In genomic region chr12:119712721-119713120, GRCh38 we compare ENCODE assay signal across 31 cellular contexts.
"Had no signal": no experiment of that assay in that cellular context is flagged by ENCODE, and none has a peak within 500 bp of the region (broad histone marks: within the 10 kb centered on the region; RNA-seq: fewer than 3 reads in every experiment).

No MANE protein-coding gene starts in this region.

- H3K36me3 ChIP-seq: ovary, vagina had no signal

- H3K4me3 Mint-ChIP-seq: activated CD4-positive, alpha-beta memory T cell treated with anti-CD3 and anti-CD28 coated beads, Interleukin-2, amount 10 ng/mL, durations not matched to agents 7 days and 5 days; activated CD4-positive, alpha-beta T cell treated with anti-CD3 and anti-CD28 coated beads, Interleukin-2, amount 10 ng/mL, durations not matched to agents 7 days and 5 days; activated naive CD4-positive, alpha-beta T cell treated with anti-CD3 and anti-CD28 coated beads, Interleukin-2, amount 50 U/mL, for 24 hours; activated naive CD8-positive, alpha-beta T cell treated with anti-CD3 and anti-CD28 coated beads, Interleukin-2, amount 50 U/mL, for 24 hours; activated T-cell treated with anti-CD3 and anti-CD28 coated beads, Interleukin-2, amount 50 U/mL, for 4 hours; activated T-helper 17 cell treated with anti-CD3 and anti-CD28 coated beads, Interleukin-2, amount 50 U/mL, for 72 hours; dendritic cell treated with granulocyte-macrophage colony-stimulating factor and Interleukin-4, amounts not matched to agents 40 ng/mL and 50 ng/mL, for 4 days; mesothelial cell of epicardium; naive B cell; stimulated activated effector memory CD8-positive, alpha-beta T cell treated with anti-CD3 and anti-CD28 coated beads, Interleukin-12 subunit alpha, Interleukin-12 subunit beta, amount 100 ng/mL, for 72 hours; T-helper 1 cell treated with Interleukin-12 subunit alpha and Interleukin-12 subunit beta and Interleukin-4 antibody, amounts not matched to agents 30 μg/mL and 1 μg/mL, for 36 hours had no signal

- H3K27me3 Mint-ChIP-seq: activated CD4-positive, alpha-beta memory T cell treated with anti-CD3 and anti-CD28 coated beads, Interleukin-2, amount 10 ng/mL, durations not matched to agents 7 days and 5 days; activated CD4-positive, alpha-beta T cell treated with anti-CD3 and anti-CD28 coated beads, Interleukin-2, amount 10 ng/mL, durations not matched to agents 7 days and 5 days; activated naive CD4-positive, alpha-beta T cell treated with anti-CD3 and anti-CD28 coated beads, Interleukin-2, amount 50 U/mL, for 24 hours; activated naive CD8-positive, alpha-beta T cell treated with anti-CD3 and anti-CD28 coated beads, Interleukin-2, amount 50 U/mL, for 24 hours; activated T-helper 17 cell treated with anti-CD3 and anti-CD28 coated beads, Interleukin-2, amount 50 U/mL, for 72 hours; dendritic cell treated with granulocyte-macrophage colony-stimulating factor and Interleukin-4, amounts not matched to agents 40 ng/mL and 50 ng/mL, for 4 days; naive B cell; progenitor cell of endocrine pancreas had no signal

- DNase-seq: activated CD4-positive, alpha-beta memory T cell treated with anti-CD3 and anti-CD28 coated beads, Interleukin-2, amount 10 ng/mL, durations not matched to agents 7 days and 5 days; activated CD4-positive, alpha-beta T cell treated with anti-CD3 and anti-CD28 coated beads for 1 hour; activated CD4-positive, alpha-beta T cell treated with anti-CD3 and anti-CD28 coated beads, Interleukin-2, amount 10 ng/mL, durations not matched to agents 7 days and 5 days; activated naive CD8-positive, alpha-beta T cell treated with anti-CD3 and anti-CD28 coated beads, Interleukin-2, amount 50 U/mL, for 24 hours; activated T-cell treated with anti-CD3 and anti-CD28 coated beads, Interleukin-2, amount 50 U/mL, for 4 hours; amygdala; central memory CD4-positive, alpha-beta T cell; effector CD4-positive, alpha-beta T cell; foreskin keratinocyte; heart right ventricle; left cardiac atrium; left ventricle myocardium superior; naive B cell; ovary; stimulated activated CD4-positive, alpha-beta T cell treated with anti-CD3 and anti-CD28 coated beads, Interleukin-12 subunit alpha, Interleukin-12 subunit beta, amount 100 ng/mL, for 4 hours; stimulated activated CD4-positive, alpha-beta T cell treated with anti-CD3 and anti-CD28 coated beads, Interleukin-4, amount 100 ng/mL, for 1 hour; SW 1271; T-helper 9 cell; testis; trophoblast cell had no signal

- H3K27me3 ChIP-seq: esophagus muscularis mucosa, foreskin keratinocyte, heart right ventricle, ovary, testis, vagina had no signal

- H3K9me3 ChIP-seq: esophagus muscularis mucosa, ovary, testis, vagina had no signal

- H3K9me3 Mint-ChIP-seq: activated CD4-positive, alpha-beta memory T cell treated with anti-CD3 and anti-CD28 coated beads, Interleukin-2, amount 10 ng/mL, durations not matched to agents 7 days and 5 days; activated CD4-positive, alpha-beta T cell treated with anti-CD3 and anti-CD28 coated beads, Interleukin-2, amount 10 ng/mL, durations not matched to agents 7 days and 5 days; activated naive CD4-positive, alpha-beta T cell treated with anti-CD3 and anti-CD28 coated beads, Interleukin-2, amount 50 U/mL, for 24 hours; activated T-cell treated with anti-CD3 and anti-CD28 coated beads, Interleukin-2, amount 50 U/mL, for 4 hours; dendritic cell treated with granulocyte-macrophage colony-stimulating factor and Interleukin-4, amounts not matched to agents 40 ng/mL and 50 ng/mL, for 4 days; stimulated activated effector memory CD8-positive, alpha-beta T cell treated with anti-CD3 and anti-CD28 coated beads, Interleukin-12 subunit alpha, Interleukin-12 subunit beta, amount 100 ng/mL, for 72 hours; T-helper 1 cell treated with Interleukin-12 subunit alpha and Interleukin-12 subunit beta and Interleukin-4 antibody, amounts not matched to agents 30 μg/mL and 1 μg/mL, for 36 hours had no signal

- H3K27ac Mint-ChIP-seq: activated CD4-positive, alpha-beta memory T cell treated with anti-CD3 and anti-CD28 coated beads, Interleukin-2, amount 10 ng/mL, durations not matched to agents 7 days and 5 days; activated CD4-positive, alpha-beta T cell treated with anti-CD3 and anti-CD28 coated beads, Interleukin-2, amount 10 ng/mL, durations not matched to agents 7 days and 5 days; activated naive CD4-positive, alpha-beta T cell treated with anti-CD3 and anti-CD28 coated beads, Interleukin-2, amount 50 U/mL, for 24 hours; activated naive CD8-positive, alpha-beta T cell treated with anti-CD3 and anti-CD28 coated beads, Interleukin-2, amount 50 U/mL, for 24 hours; activated T-helper 17 cell treated with anti-CD3 and anti-CD28 coated beads, Interleukin-2, amount 50 U/mL, for 72 hours; dendritic cell treated with granulocyte-macrophage colony-stimulating factor and Interleukin-4, amounts not matched to agents 40 ng/mL and 50 ng/mL, for 4 days; mesothelial cell of epicardium; progenitor cell of endocrine pancreas; stimulated activated effector memory CD8-positive, alpha-beta T cell treated with anti-CD3 and anti-CD28 coated beads, Interleukin-12 subunit alpha, Interleukin-12 subunit beta, amount 100 ng/mL, for 72 hours; T-helper 1 cell treated with Interleukin-12 subunit alpha and Interleukin-12 subunit beta and Interleukin-4 antibody, amounts not matched to agents 30 μg/mL and 1 μg/mL, for 36 hours had no signal

- H3K4me1 Mint-ChIP-seq: activated CD4-positive, alpha-beta T cell treated with anti-CD3 and anti-CD28 coated beads, Interleukin-2, amount 10 ng/mL, durations not matched to agents 7 days and 5 days; activated naive CD4-positive, alpha-beta T cell treated with anti-CD3 and anti-CD28 coated beads, Interleukin-2, amount 50 U/mL, for 24 hours; mesothelial cell of epicardium; naive B cell; stimulated activated effector memory CD8-positive, alpha-beta T cell treated with anti-CD3 and anti-CD28 coated beads, Interleukin-12 subunit alpha, Interleukin-12 subunit beta, amount 100 ng/mL, for 72 hours had no signal

- H3K4me3 ChIP-seq: esophagus muscularis mucosa, heart right ventricle, ovary, skin epidermis, testis, vagina had no signal

- H3K27ac ChIP-seq: esophagus muscularis mucosa, foreskin keratinocyte, heart right ventricle, ovary, testis, vagina had no signal

- ATAC-seq: activated naive CD8-positive, alpha-beta T cell treated with anti-CD3 and anti-CD28 coated beads, Interleukin-2, amount 50 U/mL, for 24 hours; activated T-cell treated with anti-CD3 and anti-CD28 coated beads, Interleukin-2, amount 50 U/mL, for 4 hours; activated T-helper 17 cell treated with anti-CD3 and anti-CD28 coated beads, Interleukin-2, amount 50 U/mL, for 72 hours; foreskin keratinocyte; heart right ventricle; left cardiac atrium; left ventricle myocardium superior; sciatic nerve; stimulated activated effector memory CD8-positive, alpha-beta T cell treated with anti-CD3 and anti-CD28 coated beads, Interleukin-12 subunit alpha, Interleukin-12 subunit beta, amount 100 ng/mL, for 72 hours had no signal

- H3K4me1 ChIP-seq: vagina had no signal
